In genomic region chr10:112307631-112308502, GRCh38 we compare ENCODE assay signal across 8 cellular contexts. TPM values are rescaled to one million over a fixed set of nuclear protein-coding genes. Genes with fewer than 3 reads are reported as not detected.
DNase-seq lines count a peak whose midpoint lies in the region; ATAC-seq, FAIRE-seq and TF ChIP-seq lines count a peak whose summit lies in the region.

No MANE protein-coding gene starts in this region.

- H3K4me3 ChIP-seq in GM06990 (replicated peaks; ENCODE audit: low read depth, low read length) (no peak overlapping the region), K562 (no peak overlapping the region)

- TF ChIP-seq CTCF in GM06990 (IDR thresholded peaks at IDR 0.05; ENCODE audit: insufficient read depth, low read length, poor library complexity, severe bottlenecking) (peak; percentile 90), K562 (IDR thresholded peaks at IDR 0.05 in 2 of 3, conservative IDR thresholded peaks at IDR 0.05 in 1 of 3; ENCODE audit: insufficient read depth in 2 of 3, low read depth in 1 of 3, low read length in 3 of 3) (peak; percentile 65 to 79 (median 71))

- H3K9ac ChIP-seq in K562 (ENCODE audit: insufficient read depth in 1 of 2, low read depth in 2 of 2, low read length in 2 of 2) = no peak overlapping the region

- in situ Hi-C loops in K562 (cut with MboI) = no loop called here

- H4K20me1 ChIP-seq in K562 (replicated peaks; ENCODE audit: control insufficient read depth, insufficient read depth, low read length) = no peaks in the 10 kb centered on the region; the same call in 1 of the 2 replicates

- DNase-seq in A172 (ENCODE audit: low spot score) = peak; percentile 55
- peak; percentile 9 for DNase-seq in GM06990 (ENCODE audit: extremely low read depth, insufficient read length)
- DNase-seq in OCI-M1 (lab: John Stamatoyannopoulos, UW) = peak; percentile 62
- DNase-seq in K562 (ENCODE audit: extremely low read depth in 1 of 4, low spot score in 3 of 4) = peak; percentile 55 to 64 (median 60)
- peak; percentile 43 for DNase-seq in iris pigment epithelial cell (ENCODE audit: low read depth)
- peak; percentile 55 for DNase-seq in stimulated activated CD8-positive, alpha-beta memory T cell treated with anti-CD3 and anti-CD28 coated beads, Interleukin-4, amount 100 ng/mL, for 48 hours
- no peak for DNase-seq in SIG-M5 (lab: John Stamatoyannopoulos, UW)

- ATAC-seq in HG02870 (IDR thresholded peaks at IDR 0.05; ENCODE audit: unreplicated experiment) (peak; percentile 82), K562 (peak; percentile 89)

- intact Hi-C loops in K562 (cut with micrococcal nuclease) = no loop called here

- no peaks in the 10 kb centered on the region for H3K9me3 ChIP-seq in K562 (replicated peaks; ENCODE audit: control insufficient read depth, insufficient read depth, low read depth, low read length)

- CTCF ChIA-PET in K562 (lab: Yijun Ruan, JAX; ENCODE audit: low intra/inter-chr PET ratio) = no interaction called here

- H3K27me3 ChIP-seq in GM06990 (replicated peaks; ENCODE audit: control insufficient read depth, insufficient read depth, low read length) (no peaks in the 10 kb centered on the region; the same call in none of the 2 replicates), K562 (ENCODE audit: control insufficient read depth in 2 of 2, insufficient read depth in 2 of 2, low read length in 2 of 2) (peaks cover 2 to 7% of the 10 kb centered on the region in 2 experiments; a peak in 2 of 5 replicates)

- 0% methylated on average over 6 of the region's 6 CpGs for WGBS in K562 (ENCODE audit: insufficient coverage, low coverage, missing lambda C conversion rate)

- no peak overlapping the region for H3K4me2 ChIP-seq in K562 (ENCODE audit: insufficient read depth, low read length)

- H3K27ac ChIP-seq in K562 (ENCODE audit: extremely low read depth, low read depth, low read length) = no peak overlapping the region

- TF ChIP-seq POLR2A in K562 (conservative IDR thresholded peaks at IDR 0.05) = no peak

- TF ChIP-seq EP300 in K562 (IDR thresholded peaks at IDR 0.05; ENCODE audit: low read length) = no peak

- H2AFZ ChIP-seq in K562 (ENCODE audit: low read depth, low read length) = no peak overlapping the region

- POLR2A ChIA-PET in K562 (lab: Yijun Ruan, JAX) = interaction anchor here (0.5 kb wide), 1 partner anchor 14 kb away, joined by 4 read pairs; no protein-coding TSS in a partner anchor

- no peak for FAIRE-seq in K562 (lab: Jason Lieb, UNC)

- H3K9me1 ChIP-seq in K562 (ENCODE audit: control insufficient read depth, insufficient read depth, low read length) = no peaks in the 10 kb centered on the region

- BruUV-seq in K562 (replicated peaks; lab: Mats Ljungman, UMichigan) = no TSS peak

- H3K36me3 ChIP-seq in GM06990 (ENCODE audit: control insufficient read depth, insufficient read depth, low read length) = no peaks in the 10 kb centered on the region
- H3K36me3 ChIP-seq in K562 (ENCODE audit: control insufficient read depth, insufficient read depth, low read length) = no peaks in the 10 kb centered on the region

- H3K79me2 ChIP-seq in K562 (ENCODE audit: control insufficient read depth, insufficient read depth, low read length) = no peaks in the 10 kb centered on the region

- no peaks in the 10 kb centered on the region; a peak in 1 of 5 replicates for H3K4me1 ChIP-seq in K562 (replicated peaks in 1 of 2; ENCODE audit: control insufficient read depth in 2 of 2, insufficient read depth in 2 of 2, low read length in 2 of 2)

- peak; percentile 47 to 60 for TF ChIP-seq RAD21 in K562 (CRISPR knock-in tag; conservative IDR thresholded peaks at IDR 0.05 in 1 of 2, IDR thresholded peaks at IDR 0.05 in 1 of 2)

TF ChIP-seq in K562, 482 proteins besides CTCF, POLR2A, EP300 and RAD21:
- TF ChIP-seq SMC3 (conservative IDR thresholded peaks at IDR 0.05; ENCODE audit: insufficient read depth, low read depth, low read length) (peak; percentile 41; the same call in 1 of the 2 replicates), PTBP1 (IDR thresholded peaks at IDR 0.05; ENCODE audit: low read depth, low read length) (no peak)

RNA-seq across cellular contexts. Expression of gene TECTB, which starts 24.7 kb away (rescaled TPM):
- total RNA-seq in A172 (2014; rRNA removed; shearing (Covaris generic)) = not detected in 2 replicates
- not detected in 2 replicates for total RNA-seq in K562 (2011; cell fraction: chromatin; rRNA removed; ENCODE audit: low replicate concordance)
- not detected in 2 replicates for total RNA-seq in K562 (2011; cell fraction: nucleolus; rRNA removed)
- total RNA-seq in K562 (2011; cell fraction: nucleoplasm; rRNA removed) = not detected in 2 replicates
- total RNA-seq in K562 (2014; rRNA removed) (not detected in 2 replicates), K562 (2014; rRNA removed; fragmentation: Illumina TruSeq; extraction: Trizol) (not detected in 2 replicates), K562 (2015; rRNA removed; fragmentation: Illumina TruSeq; extraction: Trizol) (not detected in 2 replicates), K562 (2021) (not detected in 2 replicates)
- polyA plus RNA-seq in K562 (2011; rRNA removed) (not detected in 2 replicates), K562 (2014; fragmentation: Illumina TruSeq; extraction: Trizol) (not detected in 2 replicates), K562 (2014; fragmentation: Nextera tagmentation; extraction: Ambion mirVana) (not detected), K562 (2014; rRNA removed) (not detected in 2 replicates)
- polyA plus RNA-seq in K562 (2011; cell fraction: cytosol; rRNA removed) = not detected in 2 replicates
- polyA plus RNA-seq in K562 (2011; cell fraction: nucleus; rRNA removed) = not detected in 2 replicates
- not detected in 2 replicates for polyA plus RNA-seq in K562 (2012)
- polyA minus RNA-seq in K562 (2011; rRNA and poly(A)+ RNA removed) = not detected in 2 replicates
- polyA minus RNA-seq in K562 (2011; cell fraction: cytosol; rRNA and poly(A)+ RNA removed) = not detected in 2 replicates
- not detected in 2 replicates for polyA minus RNA-seq in K562 (2011; cell fraction: nucleus; rRNA and poly(A)+ RNA removed)
